8 cellular contexts compared by ENCODE assay signal in the genomic region with DNA sequence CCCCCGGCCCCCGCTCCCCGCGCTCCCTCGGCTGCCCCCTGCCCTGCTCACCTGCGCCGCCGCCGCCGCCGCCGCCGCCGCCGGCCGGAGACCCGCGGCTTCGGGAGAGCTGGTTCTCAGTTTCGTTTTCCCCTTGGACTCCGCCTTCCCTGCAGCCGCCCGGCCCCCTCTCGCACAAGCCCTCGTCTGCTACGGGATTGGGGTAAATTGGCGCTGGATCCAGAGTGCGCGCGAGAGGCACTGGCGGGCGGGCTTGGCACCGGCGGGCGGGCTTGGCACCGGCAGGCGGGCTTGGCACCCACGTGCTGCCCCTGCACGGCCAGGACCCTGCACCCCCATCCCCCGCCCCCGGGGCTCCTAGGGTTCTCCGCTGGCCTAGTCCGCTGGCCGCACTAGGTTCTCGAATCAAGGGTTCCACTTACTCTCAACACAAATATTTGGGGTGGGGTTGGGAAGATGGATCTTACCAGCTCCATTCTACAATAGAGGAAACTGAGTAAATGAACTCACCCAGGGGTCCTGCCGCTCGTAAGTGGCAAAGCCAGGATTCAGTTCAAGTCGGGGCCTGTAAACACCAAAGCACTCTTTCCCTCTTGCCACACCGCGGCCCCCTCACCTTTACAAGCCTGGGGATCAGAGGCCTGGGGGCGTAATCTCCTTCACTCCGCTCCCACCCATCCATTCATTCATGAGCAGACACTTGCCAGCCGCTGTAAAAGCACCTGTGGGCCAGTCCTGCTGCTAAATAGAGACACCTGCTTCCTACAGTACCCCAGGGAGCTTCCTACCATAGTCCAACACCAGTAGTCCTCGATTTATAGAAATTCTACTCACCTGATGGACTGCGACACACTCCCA. TPM values are rescaled to one million over a fixed set of nuclear protein-coding genes. Genes with fewer than 3 reads are reported as not detected.
DNase-seq lines count a peak whose midpoint lies in the region; ATAC-seq and TF ChIP-seq lines count a peak whose summit lies in the region.

A gene (minus strand): TSS at position 124 of the 858 bp plus-strand sequence. CDS start 9,174 bp downstream, outside the sequence.

- no peaks in the 10 kb centered on the region for H3K9me2 ChIP-seq in Karpas-422 (replicated peaks; ENCODE audit: insufficient read depth, low read length)

- peaks cover 0 to 4% (median 0%) of the 10 kb centered on the region in 7 donors for H3K9me3 Mint-ChIP-seq in naive B cell
- H3K9me3 Mint-ChIP-seq in stimulated activated effector memory CD8-positive, alpha-beta T cell treated with anti-CD3 and anti-CD28 coated beads, Interleukin-12 subunit alpha, Interleukin-12 subunit beta, amount 100 ng/mL, for 72 hours = no peaks in the 10 kb centered on the region

- peak within 1 kb of the TSS; percentile 98 for H2AFZ ChIP-seq in DND-41 (ENCODE audit: low read depth, low read length)
- H2AFZ ChIP-seq in Karpas-422 (ENCODE audit: low read length) = peak within 1 kb of the TSS; percentile 91

- H3K9me3 ChIP-seq in DND-41 (ENCODE audit: insufficient read depth, low read length, severe bottlenecking) (no peaks in the 10 kb centered on the region), Karpas-422 (ENCODE audit: low read length) (no peaks in the 10 kb centered on the region)

- H3K4me2 ChIP-seq in DND-41 (ENCODE audit: insufficient read depth, low read length) (peak within 1 kb of the TSS; percentile 94), Karpas-422 (ENCODE audit: low read depth, low read length, poor library complexity, severe bottlenecking) (peak within 1 kb of the TSS; percentile 93)

- H3K27me3 Mint-ChIP-seq in naive B cell = no peaks in the 10 kb centered on the region

- peaks cover 15% of the 10 kb centered on the region for H3K36me3 ChIP-seq in DND-41 (ENCODE audit: insufficient read depth, low read length)
- peaks cover 5% of the 10 kb centered on the region; the same call in 1 of the 2 replicates for H3K36me3 ChIP-seq in Karpas-422 (ENCODE audit: insufficient read depth, low read length)

- ATAC-seq in DND-41 (ENCODE audit: insufficient read depth, low read depth) = peak; percentile 97
- peak; percentile 85 for ATAC-seq in GM21825 (IDR thresholded peaks at IDR 0.05; ENCODE audit: unreplicated experiment)
- peak; percentile 94 for ATAC-seq in naive B cell (ENCODE audit: low read depth in 2 of 2)
- peak; percentile 91 for ATAC-seq in stimulated activated effector memory CD8-positive, alpha-beta T cell treated with anti-CD3 and anti-CD28 coated beads, Interleukin-12 subunit alpha, Interleukin-12 subunit beta, amount 100 ng/mL, for 72 hours

- H4K20me1 ChIP-seq in DND-41 (ENCODE audit: insufficient read depth, low read length) = peaks cover 19% of the 10 kb centered on the region; the same call in 1 of the 2 replicates
- H4K20me1 ChIP-seq in Karpas-422 (ENCODE audit: insufficient read depth, low read depth, low read length) = no peaks in the 10 kb centered on the region

- peaks cover 34 to 47% (median 35%) of the 10 kb centered on the region in 3 donors for H3K4me1 Mint-ChIP-seq in naive B cell
- H3K4me1 Mint-ChIP-seq in stimulated activated effector memory CD8-positive, alpha-beta T cell treated with anti-CD3 and anti-CD28 coated beads, Interleukin-12 subunit alpha, Interleukin-12 subunit beta, amount 100 ng/mL, for 72 hours = peaks cover 49% of the 10 kb centered on the region

- H3K27ac ChIP-seq in DND-41 (ENCODE audit: low read length) = peak within 1 kb of the TSS; percentile 86
- peak within 1 kb of the TSS; percentile 46 for H3K27ac ChIP-seq in Karpas-422 (ENCODE audit: low read length)

- peak within 1 kb of the TSS; percentile 75 to 97 (median 86) for H3K27ac Mint-ChIP-seq in naive B cell
- H3K27ac Mint-ChIP-seq in stimulated activated effector memory CD8-positive, alpha-beta T cell treated with anti-CD3 and anti-CD28 coated beads, Interleukin-12 subunit alpha, Interleukin-12 subunit beta, amount 100 ng/mL, for 72 hours = peak within 1 kb of the TSS; percentile 96

- DNase-seq in DND-41 = peak; percentile 94
- DNase-seq in Karpas-422 = peak; percentile 96
- DNase-seq in RKO (ENCODE audit: low spot score) = peak; percentile 87
- DNase-seq in activated T-helper 1 cell treated with Interleukin-2 at 50 U/mL for 16 hours (ENCODE audit: low read depth) = peak; percentile 68
- peak; percentile 87 for DNase-seq in fibroblast of gingiva (ENCODE audit: low read depth)
- peak; percentile 81 for DNase-seq in naive B cell
- peak; percentile 53 to 89 for DNase-seq in stimulated activated effector memory CD8-positive, alpha-beta T cell treated with anti-CD3 and anti-CD28 coated beads, Interleukin-12 subunit alpha, Interleukin-12 subunit beta, amount 100 ng/mL, for 72 hours (ENCODE audit: low spot score in 2 of 2)

- H3K36me3 Mint-ChIP-seq in naive B cell = peaks cover 0 to 17% of the 10 kb centered on the region in 2 donors
- H3K36me3 Mint-ChIP-seq in stimulated activated effector memory CD8-positive, alpha-beta T cell treated with anti-CD3 and anti-CD28 coated beads, Interleukin-12 subunit alpha, Interleukin-12 subunit beta, amount 100 ng/mL, for 72 hours = peaks cover 22% of the 10 kb centered on the region

- H3K4me3 Mint-ChIP-seq in naive B cell = peak within 1 kb of the TSS; percentile 87 to 98 (median 92)
- peak within 1 kb of the TSS; percentile 88 for H3K4me3 Mint-ChIP-seq in stimulated activated effector memory CD8-positive, alpha-beta T cell treated with anti-CD3 and anti-CD28 coated beads, Interleukin-12 subunit alpha, Interleukin-12 subunit beta, amount 100 ng/mL, for 72 hours

- H3K4me3 ChIP-seq in DND-41 (ENCODE audit: low read depth in 1 of 2, low read length in 2 of 2) (peak within 1 kb of the TSS; percentile 74 to 82), Karpas-422 (ENCODE audit: low read length) (peak within 1 kb of the TSS; percentile 89)

- H3K27me3 ChIP-seq in DND-41 (ENCODE audit: insufficient read depth, low read length, poor library complexity) (no peaks in the 10 kb centered on the region), Karpas-422 (ENCODE audit: low read length) (no peaks in the 10 kb centered on the region)

- TF ChIP-seq CTCF in DND-41 (IDR thresholded peaks at IDR 0.05; ENCODE audit: borderline replicate concordance, extremely low read depth, low read length, poor library complexity, severe bottlenecking) = no peak

- H3K4me1 ChIP-seq in DND-41 (ENCODE audit: insufficient read depth, low read length) (peaks cover 48% of the 10 kb centered on the region), Karpas-422 (ENCODE audit: low read length) (peaks cover 22% of the 10 kb centered on the region)

- H3K9ac ChIP-seq in DND-41 (ENCODE audit: low read depth, low read length) (peak within 1 kb of the TSS; percentile 91), Karpas-422 (ENCODE audit: low read length) (peak within 1 kb of the TSS; percentile 89)

- H3K79me2 ChIP-seq in DND-41 (ENCODE audit: insufficient read depth, low read length) = peaks cover 52% of the 10 kb centered on the region
- peaks cover 54% of the 10 kb centered on the region for H3K79me2 ChIP-seq in Karpas-422 (ENCODE audit: low read length)

RNA-seq across cellular contexts. Expression of the gene that starts here (rescaled TPM):
- total RNA-seq in Karpas-422 (2014; rRNA removed; shearing (Covaris generic); ENCODE audit: low replicate concordance) = 24.9 and 29.3 TPM in 2 replicates
- polyA plus RNA-seq in naive B cell (ENCODE audit: low read depth in 6 of 6) = 10 to 100 TPM; 15.7 to 36.3 (median 22.1) TPM

Comparison
In these comparisons a context has a peak if more than half of its experiments do, and no peak if none do; other contexts are left out.
1. Peak in every context shown above with its lines: DNase-seq, ATAC-seq, H3K4me3 ChIP-seq and H3K27ac ChIP-seq.